Comparison of ENCODE assay signal across 10 cellular contexts in the genomic region with DNA sequence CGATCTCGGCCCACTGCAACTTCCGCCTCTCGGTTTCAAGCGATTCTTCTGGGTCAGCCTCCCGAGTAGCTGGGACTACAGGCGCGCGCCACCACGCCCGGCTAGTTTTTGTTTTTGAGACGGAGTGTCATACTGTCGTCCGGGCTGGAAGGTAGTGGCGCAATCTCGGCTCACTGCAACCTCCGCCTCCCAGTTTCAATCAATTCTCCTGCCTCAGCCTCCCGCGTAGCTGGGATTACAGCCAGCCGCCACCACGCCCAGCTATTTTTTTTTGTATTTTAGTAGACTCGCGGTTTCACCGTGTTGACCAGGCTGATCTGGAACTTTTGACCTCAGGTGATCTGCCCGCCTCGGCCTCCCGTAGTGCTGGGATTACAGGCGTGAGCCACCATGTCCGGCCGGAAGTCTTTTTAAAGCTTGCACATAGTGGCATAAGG. TPM values are rescaled to one million over a fixed set of nuclear protein-coding genes. Genes with fewer than 3 reads are reported as not detected.
A peak's percentile ranks its signal among the peaks of the same experiment; 100 is the strongest.
DNase-seq lines count a peak whose midpoint lies in the region; ATAC-seq and TF ChIP-seq lines count a peak whose summit lies in the region.
"Had no signal": no experiment of that assay in that cellular context is flagged by ENCODE, and none has a peak within 500 bp of the region (broad histone marks: within the 10 kb centered on the region; RNA-seq: fewer than 3 reads in every experiment).

No MANE protein-coding gene starts in this region.

- H3K4me3 ChIP-seq in GM12875 (ENCODE audit: low read depth, low read length) (peak overlapping the region; percentile 92), SU-DHL-6 (ENCODE audit: insufficient read depth, low read length, poor library complexity, severe bottlenecking) (peak overlapping the region; percentile 76), fibroblast of pulmonary artery (replicated peaks; ENCODE audit: low read depth, low read length) (peak overlapping the region; percentile 86), psoas muscle (peak overlapping the region; percentile 78)

- no peak overlapping the region for H3K27ac ChIP-seq in SU-DHL-6 (ENCODE audit: low read depth, low read length)
- H3K27ac ChIP-seq in psoas muscle = peak overlapping the region; percentile 98

- no peaks in the 10 kb centered on the region; the same call in 1 of the 2 replicates for H3F3A ChIP-seq in SU-DHL-6 (ENCODE audit: insufficient read depth)

- in situ Hi-C loops in ACHN (cut with HindIII; ENCODE audit: low pct_ligation_motif_present, low pct_unique_long_range_greater_than_20kb, low sequenced_read_pairs) = no loop called here

- no peaks in the 10 kb centered on the region for H3K27me3 ChIP-seq in SU-DHL-6 (ENCODE audit: low read length)
- H3K27me3 ChIP-seq in psoas muscle (ENCODE audit: insufficient read depth in 3 of 3, low read length in 2 of 3) = no peaks in the 10 kb centered on the region

- peaks cover 57% of the 10 kb centered on the region for H3K4me1 ChIP-seq in psoas muscle

- DNase-seq in fibroblast of pulmonary artery (ENCODE audit: low read depth) (no peak), psoas muscle (no peak), ACHN (no peak), GM10266 (ENCODE audit: extremely low spot score) (no peak)
- DNase-seq: activated CD4-positive, alpha-beta T cell treated with anti-CD3 and anti-CD28 coated beads for 1 hour; small intestine had no signal

- ATAC-seq in psoas muscle = no peak
- no peak for ATAC-seq in GM21381 (IDR thresholded peaks at IDR 0.05; ENCODE audit: unreplicated experiment)
- ATAC-seq in HG02588 (IDR thresholded peaks at IDR 0.05; ENCODE audit: unreplicated experiment) = no peak

- no peak for TF ChIP-seq CTCF in GM12875 (IDR thresholded peaks at IDR 0.05; ENCODE audit: borderline replicate concordance, insufficient read depth, low read depth, low read length)
- no peak for TF ChIP-seq CTCF in SU-DHL-6 (IDR thresholded peaks at IDR 0.05; ENCODE audit: insufficient read depth, low read length, poor library complexity, severe bottlenecking)
- TF ChIP-seq CTCF in fibroblast of pulmonary artery (IDR thresholded peaks at IDR 0.05; ENCODE audit: low read length, missing control alignments) = no peak
- no peak for TF ChIP-seq CTCF in psoas muscle (IDR thresholded peaks at IDR 0.05)
- TF ChIP-seq CTCF in GM10266 (IDR thresholded peaks at IDR 0.05; ENCODE audit: control insufficient read depth, insufficient read depth, low read depth, missing control alignments) = no peak

- H3K9me3 ChIP-seq in SU-DHL-6 (ENCODE audit: insufficient read depth, low read length) = no peaks in the 10 kb centered on the region
- H3K9me3 ChIP-seq in psoas muscle = no peaks in the 10 kb centered on the region

- peak overlapping the region; percentile 88 for H3K9ac ChIP-seq in SU-DHL-6 (ENCODE audit: low read length)

- intact Hi-C loops in psoas muscle (cut with DNase I) = loop anchor here in 1 of 2 donors (10.0 kb wide), 1 partner anchor 225 kb away; no protein-coding TSS in a partner anchor

- WGBS in psoas muscle, 3 donors = 92 to 96% (median 93%) methylated on average over 30 of the region's 30 CpGs

- no peak overlapping the region for H2AFZ ChIP-seq in SU-DHL-6 (ENCODE audit: low read depth, low read length, severe bottlenecking)

- H3K36me3 ChIP-seq in SU-DHL-6 (ENCODE audit: low read length) (peaks cover 26% of the 10 kb centered on the region; the same call in 1 of the 2 replicates), psoas muscle (ENCODE audit: insufficient read depth in 1 of 2, low read depth in 1 of 2) (peaks cover 3 to 10% of the 10 kb centered on the region in 2 donors)

- H3K79me2 ChIP-seq in SU-DHL-6 (ENCODE audit: insufficient read depth, low read length) = peaks cover 60% of the 10 kb centered on the region

- H3K4me2 ChIP-seq in SU-DHL-6 (ENCODE audit: low read depth, low read length, poor library complexity, severe bottlenecking) = peak overlapping the region; percentile 66

- no peaks in the 10 kb centered on the region for H3K9me2 ChIP-seq in SU-DHL-6 (replicated peaks; ENCODE audit: insufficient read depth, low read length)

- peaks cover 20% of the 10 kb centered on the region; the same call in 1 of the 2 replicates for H4K20me1 ChIP-seq in SU-DHL-6 (ENCODE audit: low read depth, low read length)

RNA-seq across cellular contexts. Expression of gene SMC5, which starts 1.2 kb away (rescaled TPM):
- total RNA-seq in psoas muscle = 10 to 100 TPM; 18.1 to 21.0 (median 19.9) TPM
- 10 to 100 TPM in 2 of 3 donors, 1 to 10 TPM in 1; 5.5 to 16.4 (median 11.4) TPM for polyA plus RNA-seq in psoas muscle
